In the genomic region with DNA sequence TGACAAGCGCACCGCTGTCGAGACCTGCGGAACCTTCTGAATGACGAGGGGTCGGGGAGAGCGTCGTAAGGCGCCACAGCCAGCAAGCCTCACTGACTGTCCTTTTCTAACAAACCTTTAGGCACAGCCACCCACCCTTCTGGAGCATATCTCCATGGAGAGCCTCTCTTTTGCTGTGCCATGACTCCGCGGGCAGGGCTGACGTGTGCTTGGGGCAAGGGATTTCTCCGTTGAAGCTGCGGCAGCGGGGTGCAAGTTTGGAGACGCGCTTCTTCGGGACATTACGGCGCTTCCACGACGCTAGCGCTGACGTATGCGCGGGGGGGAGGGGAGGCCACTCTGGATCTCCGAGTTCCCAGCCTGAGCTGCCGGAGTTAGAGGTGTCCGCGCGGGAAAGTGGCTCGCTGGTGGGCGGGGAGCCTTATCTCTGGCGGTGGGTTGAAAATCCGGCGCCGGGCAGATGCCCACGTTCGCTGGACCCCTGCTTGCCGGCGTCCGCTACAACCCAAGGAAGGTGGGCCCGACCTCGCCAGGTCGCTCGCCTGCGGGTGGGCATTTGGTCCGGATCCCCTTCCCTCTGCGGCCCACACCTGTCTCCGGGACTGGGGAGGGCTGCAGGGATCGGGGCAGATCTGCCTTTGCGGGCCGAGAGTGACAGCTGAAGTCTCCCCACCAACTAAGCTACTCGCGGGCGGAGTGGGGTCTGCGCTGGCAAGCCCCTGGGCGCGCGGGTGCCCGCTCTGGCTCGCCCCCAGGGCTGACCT, we compare ENCODE assay signal across 8 cellular contexts. TPM values are rescaled to one million over a fixed set of nuclear protein-coding genes. Genes with fewer than 3 reads are reported as not detected.
A peak's percentile ranks its signal among the peaks of the same experiment; 100 is the strongest.
DNase-seq lines count a peak whose midpoint lies in the region; ATAC-seq and TF ChIP-seq lines count a peak whose summit lies in the region.

No MANE protein-coding gene starts in this region.

- no peaks in the 10 kb centered on the region for H3K27me3 Mint-ChIP-seq in activated T-cell treated with anti-CD3 and anti-CD28 coated beads, Interleukin-2, amount 50 U/mL, for 72 hours (ENCODE audit: low read depth)
- H3K27me3 Mint-ChIP-seq in naive B cell: peaks cover 0 to 6% (median 0%) of the 10 kb centered on the region in 3 donors

- H3K79me2 ChIP-seq in fibroblast of lung (ENCODE audit: control insufficient read depth, insufficient read depth, low read length): peaks cover 15% of the 10 kb centered on the region

- H3K9me3 ChIP-seq in HUES64 (ENCODE audit: insufficient read depth, low read depth, low read length) (no peaks in the 10 kb centered on the region), Panc1 (ENCODE audit: control insufficient read depth, insufficient read depth, low read depth, low read length) (no peaks in the 10 kb centered on the region), fibroblast of lung (ENCODE audit: control insufficient read depth, insufficient read depth, low read depth, low read length) (no peaks in the 10 kb centered on the region)

- no peaks in the 10 kb centered on the region for H4K20me1 ChIP-seq in fibroblast of lung (ENCODE audit: control insufficient read depth, extremely low read depth, insufficient read depth, low read length)

- H3K27me3 ChIP-seq in HUES64 (ENCODE audit: insufficient read depth, low read length) (peaks cover 49% of the 10 kb centered on the region), Panc1 (ENCODE audit: control insufficient read depth, insufficient read depth, low read length) (no peaks in the 10 kb centered on the region), fibroblast of lung (ENCODE audit: control insufficient read depth, insufficient read depth, low read length) (no peaks in the 10 kb centered on the region)

- CTCF ChIA-PET in Panc1 (lab: Charles Lee): no interaction called here

- H2AFZ ChIP-seq in fibroblast of lung (ENCODE audit: low read length): peak overlapping the region; percentile 100

- intact Hi-C loops in Panc1 (cut with micrococcal nuclease; ENCODE audit: unreplicated experiment): no loop called here

- TF ChIP-seq CTCF in Panc1 (IDR thresholded peaks at IDR 0.05) (no peak), fibroblast of lung (conservative IDR thresholded peaks at IDR 0.05 in 1 of 2, IDR thresholded peaks at IDR 0.05 in 1 of 2; ENCODE audit: low read depth in 1 of 2, low read length in 2 of 2) (no peak)

- H3K27ac ChIP-seq in HUES64 (ENCODE audit: low read depth, low read length): no peak overlapping the region
- no peak overlapping the region; the same call in 1 of the 2 replicates for H3K27ac ChIP-seq in Panc1 (ENCODE audit: low read length)
- H3K27ac ChIP-seq in fibroblast of lung (ENCODE audit: insufficient read depth, low read length): peak overlapping the region; percentile 84

- POLR2A ChIA-PET in Panc1 (lab: Charles Lee): no interaction called here

- DNase-seq in DMS153 treated with DMSO at 0.1 percent for 48 hours (lab: John Stamatoyannopoulos, UW; ENCODE audit: unreplicated experiment) (peak; percentile 73), Panc1 (ENCODE audit: low read depth, low spot score) (no peak), fibroblast of lung (ENCODE audit: low read depth in 2 of 2) (peak; percentile 81 to 83), naive B cell (peak; percentile 73)
- peak; percentile 86 to 89 for DNase-seq in activated T-cell treated with anti-CD3 and anti-CD28 coated beads, Interleukin-2, amount 50 U/mL, for 72 hours
- DNase-seq in stimulated activated effector memory CD8-positive, alpha-beta T cell treated with anti-CD3 and anti-CD28 coated beads, Interleukin-12 subunit alpha, Interleukin-12 subunit beta, amount 100 ng/mL, for 72 hours (ENCODE audit: low spot score in 2 of 2): peak; percentile 64 to 88

- peaks cover 27% of the 10 kb centered on the region for H3K4me1 Mint-ChIP-seq in activated T-cell treated with anti-CD3 and anti-CD28 coated beads, Interleukin-2, amount 50 U/mL, for 72 hours (ENCODE audit: low read depth)
- peaks cover 15 to 34% (median 19%) of the 10 kb centered on the region in 3 donors for H3K4me1 Mint-ChIP-seq in naive B cell
- peaks cover 20% of the 10 kb centered on the region for H3K4me1 Mint-ChIP-seq in stimulated activated effector memory CD8-positive, alpha-beta T cell treated with anti-CD3 and anti-CD28 coated beads, Interleukin-12 subunit alpha, Interleukin-12 subunit beta, amount 100 ng/mL, for 72 hours

- ATAC-seq in GM21528 (IDR thresholded peaks at IDR 0.05; ENCODE audit: low FRiP score, unreplicated experiment) (peak; percentile 80), Panc1 (peak; percentile 97), naive B cell (ENCODE audit: low read depth in 2 of 2) (peak; percentile 81 to 86)
- ATAC-seq in activated T-cell treated with anti-CD3 and anti-CD28 coated beads, Interleukin-2, amount 50 U/mL, for 72 hours (replicated peaks in 1 of 2): peak; percentile 84 to 88
- peak; percentile 91 for ATAC-seq in stimulated activated effector memory CD8-positive, alpha-beta T cell treated with anti-CD3 and anti-CD28 coated beads, Interleukin-12 subunit alpha, Interleukin-12 subunit beta, amount 100 ng/mL, for 72 hours

- H3K36me3 Mint-ChIP-seq in activated T-cell treated with anti-CD3 and anti-CD28 coated beads, Interleukin-2, amount 50 U/mL, for 72 hours (ENCODE audit: insufficient read depth in 2 of 2): peaks cover 0 to 2% of the 10 kb centered on the region in 2 donors
- H3K36me3 Mint-ChIP-seq in naive B cell: no peaks in the 10 kb centered on the region
- H3K36me3 Mint-ChIP-seq in stimulated activated effector memory CD8-positive, alpha-beta T cell treated with anti-CD3 and anti-CD28 coated beads, Interleukin-12 subunit alpha, Interleukin-12 subunit beta, amount 100 ng/mL, for 72 hours: no peaks in the 10 kb centered on the region

- in situ Hi-C loops in Panc1 (cut with HindIII; ENCODE audit: low pct_unique_long_range_greater_than_20kb, low sequenced_read_pairs): no loop called here

- peak overlapping the region; percentile 60 for H3K9ac ChIP-seq in HUES64 (ENCODE audit: low read depth, low read length)
- H3K9ac ChIP-seq in fibroblast of lung (ENCODE audit: insufficient read depth, low read length): peak overlapping the region; percentile 89

- no peaks in the 10 kb centered on the region for H3K9me3 Mint-ChIP-seq in activated T-cell treated with anti-CD3 and anti-CD28 coated beads, Interleukin-2, amount 50 U/mL, for 72 hours
- no peaks in the 10 kb centered on the region for H3K9me3 Mint-ChIP-seq in naive B cell
- H3K9me3 Mint-ChIP-seq in stimulated activated effector memory CD8-positive, alpha-beta T cell treated with anti-CD3 and anti-CD28 coated beads, Interleukin-12 subunit alpha, Interleukin-12 subunit beta, amount 100 ng/mL, for 72 hours: no peaks in the 10 kb centered on the region

- WGBS in HUES64: under 1% methylated on average over 62 of the region's 62 CpGs

- peak overlapping the region; percentile 97 for H3K4me2 ChIP-seq in fibroblast of lung (ENCODE audit: extremely low read depth, insufficient read depth, low read length)

- H3K4me1 ChIP-seq in HUES64 (ENCODE audit: insufficient read depth, low read length): no peaks in the 10 kb centered on the region
- H3K4me1 ChIP-seq in Panc1 (ENCODE audit: control insufficient read depth, insufficient read depth, low read length): no peaks in the 10 kb centered on the region; the same call in 1 of the 2 replicates
- no peaks in the 10 kb centered on the region for H3K4me1 ChIP-seq in fibroblast of lung (ENCODE audit: control insufficient read depth, extremely low read depth, insufficient read depth, low read length)

- BruUV-seq in Panc1 (replicated peaks; lab: Mats Ljungman, UMichigan): no TSS peak

- H3K4me3 ChIP-seq in HUES64 (ENCODE audit: low read length) (peak overlapping the region; percentile 96), Panc1 (ENCODE audit: low read depth in 2 of 2, low read length in 2 of 2) (peak overlapping the region; percentile 73 to 93), fibroblast of lung (replicated peaks in 1 of 4; ENCODE audit: control extremely low read depth in 1 of 4, insufficient read depth in 1 of 4, low read depth in 3 of 4, low read length in 4 of 4) (peak overlapping the region; percentile 80 to 99 (median 94))

- no peaks in the 10 kb centered on the region for H3K36me3 ChIP-seq in HUES64 (ENCODE audit: insufficient read depth, low read length)
- peaks cover 5% of the 10 kb centered on the region; the same call in 1 of the 2 replicates for H3K36me3 ChIP-seq in Panc1 (ENCODE audit: control insufficient read depth, insufficient read depth, low read length)
- H3K36me3 ChIP-seq in fibroblast of lung (ENCODE audit: control insufficient read depth, insufficient read depth, low read length): no peaks in the 10 kb centered on the region

- H3K4me3 Mint-ChIP-seq in activated T-cell treated with anti-CD3 and anti-CD28 coated beads, Interleukin-2, amount 50 U/mL, for 72 hours: no peak overlapping the region
- H3K4me3 Mint-ChIP-seq in naive B cell: no peak overlapping the region
- H3K4me3 Mint-ChIP-seq in stimulated activated effector memory CD8-positive, alpha-beta T cell treated with anti-CD3 and anti-CD28 coated beads, Interleukin-12 subunit alpha, Interleukin-12 subunit beta, amount 100 ng/mL, for 72 hours: no peak overlapping the region

- H3K27ac Mint-ChIP-seq in activated T-cell treated with anti-CD3 and anti-CD28 coated beads, Interleukin-2, amount 50 U/mL, for 72 hours: peak overlapping the region; percentile 94
- H3K27ac Mint-ChIP-seq in naive B cell: peak overlapping the region in 1 of 6 donors; percentile 21
- H3K27ac Mint-ChIP-seq in stimulated activated effector memory CD8-positive, alpha-beta T cell treated with anti-CD3 and anti-CD28 coated beads, Interleukin-12 subunit alpha, Interleukin-12 subunit beta, amount 100 ng/mL, for 72 hours: no peak overlapping the region

RNA-seq across cellular contexts. Expression of gene SLC10A7, which starts 0.5 kb away (rescaled TPM):
- 3.0 TPM for polyA plus RNA-seq in HUES64 (2013, experiment 1 of 2)
- polyA plus RNA-seq in HUES64 (2013, experiment 2 of 2): 3.4 TPM
- total RNA-seq in Panc1 (2021; ENCODE audit: unreplicated experiment): 1.5 TPM
- polyA plus RNA-seq in Panc1 (2012; ENCODE audit: insufficient read length): 0.70 TPM
- total RNA-seq in activated T-cell treated with anti-CD3 and anti-CD28 coated beads, Interleukin-2, amount 50 U/mL, for 72 hours: 10 to 100 TPM; 28.3 to 31.9 TPM
- 5.9 and 7.4 TPM in 2 replicates for total RNA-seq in fibroblast of lung
- polyA plus RNA-seq in fibroblast of lung: 9.4 and 12.6 TPM in 2 replicates
- 4.2 and 4.5 TPM in 2 replicates for polyA plus RNA-seq in fibroblast of lung (2012)
- 0.27 and 1.0 TPM in 2 replicates for polyA minus RNA-seq in fibroblast of lung (ENCODE audit: low replicate concordance)
- polyA plus RNA-seq in naive B cell (ENCODE audit: low read depth in 6 of 6): 10 to 100 TPM in 1 of 6 donors, 1 to 10 TPM in 5; 4.1 to 13.6 (median 8.0) TPM
